Comparison of ENCODE assay signal across 27 cellular contexts in the genomic region with DNA sequence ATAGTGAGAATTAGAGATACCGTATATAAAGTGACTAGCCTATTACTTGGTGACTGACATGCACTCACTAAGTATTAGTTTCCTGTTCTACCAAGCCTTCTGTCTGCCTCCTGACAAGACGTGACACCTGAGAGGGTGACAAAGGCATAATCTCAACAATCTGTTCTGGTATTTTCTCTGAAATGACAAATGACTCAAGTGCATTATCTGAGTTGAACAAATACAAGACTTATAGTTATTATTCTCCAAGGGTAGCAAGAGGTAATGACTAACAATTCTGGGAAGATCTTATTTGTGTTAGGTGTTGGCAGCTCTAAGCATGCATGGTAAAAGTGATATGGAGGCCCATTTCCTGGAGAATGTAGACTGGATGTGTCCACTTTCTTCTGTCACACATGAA.
"Had no signal": no experiment of that assay in that cellular context is flagged by ENCODE, and none has a peak within 500 bp of the region (broad histone marks: within the 10 kb centered on the region; RNA-seq: fewer than 3 reads in every experiment).

No MANE protein-coding gene starts in this region.

- H3K9me3 ChIP-seq: ascending aorta, SJCRH30, SK-N-SH had no signal

- DNase-seq: activated CD4-positive, alpha-beta T cell treated with anti-CD3 and anti-CD28 coated beads, Interleukin-2, amount 50 U/mL, for 1 hour; activated CD8-positive, alpha-beta memory T cell treated with anti-CD3 and anti-CD28 coated beads, Interleukin-2, amount 50 U/mL, for 4 hours; activated CD8-positive, alpha-beta T cell treated with anti-CD3 and anti-CD28 coated beads for 36 hours; activated effector memory CD4-positive, alpha-beta T cell treated with anti-CD3 and anti-CD28 coated beads, Interleukin-2, amount 50 U/mL, for 16 hours; activated naive CD4-positive, alpha-beta T cell treated with Interleukin-2 at 50 U/mL for 16 hours; activated naive CD8-positive, alpha-beta T cell treated with anti-CD3 and anti-CD28 coated beads, Interleukin-2, amount 50 U/mL, for 24 hours; amniotic stem cell; Kasumi-1; KBM-7; NCI-H1105 treated with DMSO at 0.1 percent for 48 hours; NCI-H146; NCI-H187 treated with DMSO at 0.1 percent for 48 hours; NCI-H2081 treated with DMSO at 0.1 percent for 48 hours; NCI-H446; NCI-H748 treated with DMSO at 0.1 percent for 48 hours; RPMI8226; SJCRH30; SK-N-SH; SW 1271 had no signal

- H3K27me3 ChIP-seq: ascending aorta, SJCRH30 had no signal

- H3K9me2 ChIP-seq: SK-N-SH had no signal

- H3K9ac ChIP-seq: SK-N-SH had no signal

- H3K27ac ChIP-seq: ascending aorta, SJCRH30 had no signal

- H3K4me3 ChIP-seq: ascending aorta, SJCRH30 had no signal

- H3K4me1 ChIP-seq: ascending aorta had no signal

- H3K36me3 Mint-ChIP-seq: activated naive CD4-positive, alpha-beta T cell treated with anti-CD3 and anti-CD28 coated beads, Interleukin-2, amount 50 U/mL, for 72 hours; brain had no signal

- H3K9me3 Mint-ChIP-seq: activated CD8-positive, alpha-beta T cell treated with anti-CD3 and anti-CD28 coated beads for 36 hours; activated naive CD4-positive, alpha-beta T cell treated with anti-CD3 and anti-CD28 coated beads, Interleukin-2, amount 50 U/mL, for 72 hours; activated naive CD8-positive, alpha-beta T cell treated with anti-CD3 and anti-CD28 coated beads, Interleukin-2, amount 50 U/mL, for 24 hours; activated T-helper 1 cell treated with anti-CD3 and anti-CD28 coated beads, Interleukin-12 subunit alpha, Interleukin-12 subunit beta, Interleukin-2, Interleukin-4 antibody, amounts not matched to agents 30 ng/mL and 10 ng/mL and 1 ng/mL, durations not matched to agents 14 hours and 24 hours and 36 hours; central memory CD8-positive, alpha-beta T cell; T-helper 1 cell treated with Interleukin-12 subunit alpha and Interleukin-12 subunit beta and Interleukin-4 antibody, amounts not matched to agents 30 μg/mL and 1 μg/mL, for 36 hours had no signal

- H3K4me1 Mint-ChIP-seq: activated naive CD8-positive, alpha-beta T cell treated with anti-CD3 and anti-CD28 coated beads, Interleukin-2, amount 50 U/mL, for 24 hours; brain; central memory CD8-positive, alpha-beta T cell had no signal

- H3K36me3 ChIP-seq: ascending aorta, SJCRH30 had no signal

- ATAC-seq: activated CD8-positive, alpha-beta T cell treated with anti-CD3 and anti-CD28 coated beads for 36 hours; activated naive CD8-positive, alpha-beta T cell treated with anti-CD3 and anti-CD28 coated beads, Interleukin-2, amount 50 U/mL, for 24 hours; Panc1; Right ventricle myocardium inferior had no signal

- H3K27ac Mint-ChIP-seq: activated CD8-positive, alpha-beta T cell treated with anti-CD3 and anti-CD28 coated beads for 36 hours; activated naive CD4-positive, alpha-beta T cell treated with anti-CD3 and anti-CD28 coated beads, Interleukin-2, amount 50 U/mL, for 72 hours; activated naive CD8-positive, alpha-beta T cell treated with anti-CD3 and anti-CD28 coated beads, Interleukin-2, amount 50 U/mL, for 24 hours; activated T-helper 1 cell treated with anti-CD3 and anti-CD28 coated beads, Interleukin-12 subunit alpha, Interleukin-12 subunit beta, Interleukin-2, Interleukin-4 antibody, amounts not matched to agents 30 ng/mL and 10 ng/mL and 1 ng/mL, durations not matched to agents 14 hours and 24 hours and 36 hours; brain; T-helper 1 cell treated with Interleukin-12 subunit alpha and Interleukin-12 subunit beta and Interleukin-4 antibody, amounts not matched to agents 30 μg/mL and 1 μg/mL, for 36 hours had no signal

- H3K4me2 ChIP-seq: SK-N-SH had no signal

- H3K4me3 Mint-ChIP-seq: activated CD8-positive, alpha-beta T cell treated with anti-CD3 and anti-CD28 coated beads for 36 hours; activated naive CD8-positive, alpha-beta T cell treated with anti-CD3 and anti-CD28 coated beads, Interleukin-2, amount 50 U/mL, for 24 hours; activated T-helper 1 cell treated with anti-CD3 and anti-CD28 coated beads, Interleukin-12 subunit alpha, Interleukin-12 subunit beta, Interleukin-2, Interleukin-4 antibody, amounts not matched to agents 30 ng/mL and 10 ng/mL and 1 ng/mL, durations not matched to agents 14 hours and 24 hours and 36 hours; brain; central memory CD8-positive, alpha-beta T cell; T-helper 1 cell treated with Interleukin-12 subunit alpha and Interleukin-12 subunit beta and Interleukin-4 antibody, amounts not matched to agents 30 μg/mL and 1 μg/mL, for 36 hours had no signal

- H3K27me3 Mint-ChIP-seq: activated CD8-positive, alpha-beta T cell treated with anti-CD3 and anti-CD28 coated beads for 36 hours had no signal
